Comparison of ENCODE assay signal across 10 cellular contexts in genomic region chr4:99200148-99200547, GRCh38. TPM values are rescaled to one million over a fixed set of nuclear protein-coding genes. Genes with fewer than 3 reads are reported as not detected.
"Had no signal": no experiment of that assay in that cellular context is flagged by ENCODE, and none has a peak within 500 bp of the region (broad histone marks: within the 10 kb centered on the region; RNA-seq: fewer than 3 reads in every experiment).

No MANE protein-coding gene starts in this region.

- H3K4me3 Mint-ChIP-seq: HFFc6, IgD-negative memory B cell had no signal

- H3K36me3 ChIP-seq: HAP-1 had no signal

- H3K27me3 Mint-ChIP-seq: IgD-negative memory B cell had no signal

- H3K27ac Mint-ChIP-seq: HFFc6, IgD-negative memory B cell had no signal

- H3K4me3 ChIP-seq: GM23248, HAP-1 had no signal

- H3K9me3 Mint-ChIP-seq: HFFc6 had no signal

- FAIRE-seq: HTR-8/SVneo had no signal

- H3K4me1 Mint-ChIP-seq: IgD-negative memory B cell had no signal

- H3K27ac ChIP-seq: GM23248 had no signal

- ATAC-seq: HCT116 had no signal

- H3K9ac ChIP-seq: GM23248 had no signal

- H3K9me3 ChIP-seq: HAP-1 had no signal

- DNase-seq: GM23248, GOT3, H7, HFFc6 had no signal

RNA-seq across cellular contexts. Expression of gene ADH6, which starts 18.9 kb away (rescaled TPM):
- total RNA-seq: GM23248, H4, H7, HFFc6 had no signal
- polyA plus RNA-seq: GM23248, IgD-negative memory B cell had no signal

RNA-seq across cellular contexts. Expression of gene ADH4, which starts 56.1 kb away (rescaled TPM):
- total RNA-seq: GM23248, H4, HFFc6, HT-29 had no signal
- polyA plus RNA-seq: GM23248, IgD-negative memory B cell had no signal
